6 cellular contexts compared by ENCODE assay signal in genomic region chr19:12913871-12914690, GRCh38. TPM values are rescaled to one million over a fixed set of nuclear protein-coding genes. Genes with fewer than 3 reads are reported as not detected.
DNase-seq lines count a peak whose midpoint lies in the region; TF ChIP-seq lines count a peak whose summit lies in the region.

No MANE protein-coding gene starts in this region.

- H3K36me3 ChIP-seq in mammary epithelial cell (ENCODE audit: insufficient read depth, low read length) (no peaks in the 10 kb centered on the region), spleen (no peaks in the 10 kb centered on the region)

- H3K4me1 ChIP-seq in mammary epithelial cell (ENCODE audit: insufficient read depth, low read length) (peaks cover 16% of the 10 kb centered on the region), spleen (peaks cover 9 to 41% (median 30%) of the 10 kb centered on the region in 6 donors)

- H3K27ac ChIP-seq in mammary epithelial cell (ENCODE audit: insufficient read depth, low read depth, low read length) (no peak overlapping the region), spleen (peak overlapping the region; percentile 42 to 86 (median 73))

- DNase-seq in AG08395 (ENCODE audit: low spot score) (peak; percentile 47), NCI-H2196 treated with DMSO at 0.1 percent for 48 hours (lab: John Stamatoyannopoulos, UW; ENCODE audit: unreplicated experiment) (peak; percentile 13), mammary epithelial cell (no peak), spleen (peak; percentile 84), cerebellar nuclear complex (lab: John Stamatoyannopoulos, UW) (no peak), HK-2 (ENCODE audit: unreplicated experiment) (no peak)

- H3K4me3 ChIP-seq in mammary epithelial cell (replicated peaks in 1 of 3; ENCODE audit: insufficient read depth in 1 of 3, low read depth in 2 of 3, low read length in 3 of 3) (no peak overlapping the region), spleen (peak overlapping the region in 1 of 8 donors; percentile 38)

- 20% methylated on average over 9 of the region's 12 CpGs for WGBS in mammary epithelial cell (ENCODE audit: low coverage, missing lambda C conversion rate)
- WGBS in spleen, 5 donors = 23 to 37% (median 31%) methylated on average over 11 to 12 of the region's 12 CpGs

- intact Hi-C loops in mammary epithelial cell (cut with micrococcal nuclease) (no loop called here), spleen (cut with DNase I; ENCODE audit: low total_unique reads) (no loop called here)

- dilution Hi-C loops in mammary epithelial cell (cut with HindIII; ENCODE audit: low sequenced_read_pairs) = no loop called here

- no peak for TF ChIP-seq CTCF in mammary epithelial cell (conservative IDR thresholded peaks at IDR 0.05 in 1 of 2, IDR thresholded peaks at IDR 0.05 in 1 of 2; ENCODE audit: extremely low read depth in 1 of 2, insufficient read depth in 1 of 2, low read depth in 1 of 2, low read length in 2 of 2)
- TF ChIP-seq CTCF in spleen (IDR thresholded peaks at IDR 0.05 in 8 of 11, conservative IDR thresholded peaks at IDR 0.05 in 3 of 11) = no peak

- in situ Hi-C loops in mammary epithelial cell (cut with MboI; ENCODE audit: low sequenced_read_pairs in 2 of 2) = no loop called here

- H3K9me3 ChIP-seq in mammary epithelial cell (replicated peaks; ENCODE audit: insufficient read depth, low read length) (no peaks in the 10 kb centered on the region), spleen (no peaks in the 10 kb centered on the region)

- peak overlapping the region; percentile 84 for H2AFZ ChIP-seq in mammary epithelial cell (ENCODE audit: low read depth, low read length)

- H3K4me2 ChIP-seq in mammary epithelial cell (ENCODE audit: insufficient read depth, low read depth, low read length) = no peak overlapping the region

- no peaks in the 10 kb centered on the region for H3K27me3 ChIP-seq in mammary epithelial cell (ENCODE audit: insufficient read depth, low read length)
- no peaks in the 10 kb centered on the region for H3K27me3 ChIP-seq in spleen (replicated peaks in 1 of 7)

- no peak overlapping the region for H3K9ac ChIP-seq in mammary epithelial cell (ENCODE audit: insufficient read depth, low read length)

- no TSS peak for BruUV-seq in mammary epithelial cell (replicated peaks; lab: Mats Ljungman, UMichigan)

- H3K79me2 ChIP-seq in mammary epithelial cell (ENCODE audit: insufficient read depth, low read length) = no peaks in the 10 kb centered on the region

- H4K20me1 ChIP-seq in mammary epithelial cell (ENCODE audit: insufficient read depth, low read length) = no peaks in the 10 kb centered on the region

- CTCF ChIA-PET in mammary epithelial cell (lab: Charles Lee; ENCODE audit: low non-redundant PET) = no interaction called here

- TF ChIP-seq POLR2A in spleen (IDR thresholded peaks at IDR 0.05) = no peak

RNA-seq across cellular contexts. Expression of gene SYCE2, which starts 5.0 kb away (rescaled TPM):
- total RNA-seq in mammary epithelial cell = not detected
- polyA plus RNA-seq in mammary epithelial cell = 0.32 TPM
- not detected for polyA minus RNA-seq in mammary epithelial cell
- total RNA-seq in spleen = under 1 TPM in 1 of 7 donors, not detected in 6; 0.74 TPM
- under 1 TPM; 0.29 to 0.85 (median 0.30) TPM for polyA plus RNA-seq in spleen

RNA-seq across cellular contexts. Expression of gene FARSA, which starts 19.4 kb away (rescaled TPM):
- 10 to 100 TPM; 46.0 to 99.9 TPM for total RNA-seq in mammary epithelial cell
- polyA plus RNA-seq in mammary epithelial cell = 67.8 TPM
- polyA minus RNA-seq in mammary epithelial cell = 74.4 TPM
- total RNA-seq in spleen = 10 to 100 TPM; 32.8 to 49.9 (median 42.2) TPM
- polyA plus RNA-seq in spleen = 10 to 100 TPM; 25.1 to 55.4 (median 36.3) TPM

RNA-seq across cellular contexts. Expression of gene GCDH, which starts 23.1 kb away (rescaled TPM):
- 10 to 100 TPM; 25.2 to 31.5 TPM for total RNA-seq in mammary epithelial cell
- 23.4 TPM for polyA plus RNA-seq in mammary epithelial cell
- polyA minus RNA-seq in mammary epithelial cell = 18.4 TPM
- 10 to 100 TPM; 19.0 to 48.4 (median 29.3) TPM for total RNA-seq in spleen
- polyA plus RNA-seq in spleen = 10 to 100 TPM; 16.3 to 29.4 (median 20.1) TPM

RNA-seq across cellular contexts. Expression of gene CALR, which starts 24.3 kb away (rescaled TPM):
- total RNA-seq in mammary epithelial cell (1,000 to 10,000 TPM; 1,117 to 1,135 TPM), spleen (100 to 1,000 TPM; 306 to 828 (median 571) TPM)
- polyA plus RNA-seq in mammary epithelial cell (1,343 TPM), spleen (100 to 1,000 TPM; 150 to 194 (median 193) TPM)
- 1,452 TPM for polyA minus RNA-seq in mammary epithelial cell

RNA-seq across cellular contexts. Expression of gene KLF1, which starts 27.1 kb away (rescaled TPM):
- total RNA-seq in mammary epithelial cell = not detected
- 0.07 TPM for polyA plus RNA-seq in mammary epithelial cell
- polyA minus RNA-seq in mammary epithelial cell = not detected
- 10 to 100 TPM in 1 of 7 donors, 1 to 10 TPM in 3, under 1 TPM in 2, not detected in 1; 0.44 to 13.0 (median 2.7) TPM for total RNA-seq in spleen
- under 1 TPM; 0.13 to 0.67 (median 0.33) TPM for polyA plus RNA-seq in spleen

Comparison
In these comparisons a context has a peak if more than half of its experiments do, and no peak if none do; other contexts are left out.
1. DNase-seq: peak in AG08395 (single experiment), NCI-H2196 treated with DMSO at 0.1 percent for 48 hours (single experiment) and spleen (single experiment); none in mammary epithelial cell (single experiment), cerebellar nuclear complex (0 of 2) and HK-2 (single experiment).